Comparison of ENCODE assay signal across 27 cellular contexts in the genomic region with DNA sequence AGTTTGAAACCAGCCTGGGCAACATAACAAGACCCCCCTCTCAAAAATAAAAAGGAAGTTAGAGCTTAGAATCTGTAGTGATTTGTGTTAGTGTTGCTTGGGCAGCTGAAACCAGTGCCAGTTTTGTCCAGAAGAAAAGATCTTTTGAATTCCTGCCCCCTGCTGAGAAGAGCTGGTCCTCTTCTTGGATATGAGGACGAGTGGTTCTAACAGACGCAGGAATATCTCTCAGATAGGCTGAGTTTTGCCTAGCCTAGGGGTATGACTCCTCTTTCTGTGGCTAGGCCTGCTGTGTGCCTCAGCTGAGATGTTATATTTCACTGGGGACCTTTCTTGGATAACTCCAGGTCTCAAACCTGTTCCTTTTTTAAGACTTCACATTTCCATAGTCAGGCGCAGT.
DNase-seq lines count a peak whose midpoint lies in the region; ATAC-seq, FAIRE-seq and TF ChIP-seq lines count a peak whose summit lies in the region.
"Had no signal": no experiment of that assay in that cellular context is flagged by ENCODE, and none has a peak within 500 bp of the region (broad histone marks: within the 10 kb centered on the region; RNA-seq: fewer than 3 reads in every experiment).

No MANE protein-coding gene starts in this region.

- intact Hi-C loops in HepG2 (cut with micrococcal nuclease; ENCODE audit: unreplicated experiment), result loop anchor here (2.0 kb wide), 1 partner anchor 104 kb away; a partner anchor contains a TSS
- intact Hi-C loops in right lobe of liver (cut with DNase I), result no loop called here

- FAIRE-seq in HepG2 (lab: Jason Lieb, UNC), result no peak
- FAIRE-seq: D721Med had no signal

- H3K9me3 ChIP-seq in HepG2 (ENCODE audit: low read length) (no peaks in the 10 kb centered on the region), right lobe of liver (no peaks in the 10 kb centered on the region)
- H3K9me3 ChIP-seq: gastroesophageal sphincter, ovary, Peyer's patch, SJCRH30, upper lobe of right lung had no signal

- CTCF ChIA-PET in HepG2 (lab: Yijun Ruan, JAX; ENCODE audit: low intra/inter-chr PET ratio, low total read pairs), result interaction anchor here (1.2 kb wide), 1 partner anchor 25 kb away, joined by 3 read pairs; no protein-coding TSS in a partner anchor

- no peak for TF ChIP-seq RAD21 in HepG2 (CRISPR knock-in tag; IDR thresholded peaks at IDR 0.05)

- H3K4me2 ChIP-seq in HepG2 (ENCODE audit: low read depth, low read length), result no peak overlapping the region

- TF ChIP-seq POLR2A in HepG2 (IDR thresholded peaks at IDR 0.05; ENCODE audit: insufficient read depth in 1 of 2, low read depth in 2 of 2, low read length in 2 of 2) (no peak), right lobe of liver (IDR thresholded peaks at IDR 0.05) (no peak)

- ATAC-seq in HepG2 (no peak), right lobe of liver (no peak)
- ATAC-seq: gastroesophageal sphincter, left lobe of liver, sciatic nerve, T-cell, upper lobe of right lung had no signal

- no peak for TF ChIP-seq EP300 in HepG2 (IDR thresholded peaks at IDR 0.05; ENCODE audit: low read depth in 2 of 2, low read length in 2 of 2)
- TF ChIP-seq EP300 in HepG2 (CRISPR knock-in tag; IDR thresholded peaks at IDR 0.05; ENCODE audit: borderline replicate concordance), result no peak

- 95% methylated on average over 3 of the region's 3 CpGs for WGBS in HepG2 (ENCODE audit: low lambda C conversion rate)
- 100% methylated on average over 1 of the region's 3 CpGs for WGBS in right lobe of liver (ENCODE audit: insufficient coverage, low coverage, low lambda C conversion rate, missing lambda C conversion rate)

- POLR2A ChIA-PET in HepG2 (lab: Yijun Ruan, JAX), result interaction anchor here (1.2 to 2.5 kb wide), 4 partner anchors 14 to 109 kb away, joined by 4 to 15 read pairs (median 6); a partner anchor contains a TSS

- H3K27me3 ChIP-seq in HepG2 (ENCODE audit: control insufficient read depth in 1 of 2, insufficient read depth in 2 of 2, low read length in 2 of 2) (no peaks in the 10 kb centered on the region), right lobe of liver (no peaks in the 10 kb centered on the region)
- H3K27me3 ChIP-seq: gastroesophageal sphincter, ovary, Peyer's patch, SJCRH30, upper lobe of right lung had no signal

- H2AFZ ChIP-seq in HepG2 (ENCODE audit: low read length), result no peak overlapping the region

- DNase-seq in HepG2 (ENCODE audit: low spot score), result no peak
- no peak for DNase-seq in right lobe of liver
- peak; percentile 19 for DNase-seq in NCI-H226
- peak; percentile 31 for DNase-seq in kidney tubule cell (ENCODE audit: low spot score)
- DNase-seq in SW 1271 (lab: John Stamatoyannopoulos, UW), result no peak
- DNase-seq in hippocampal formation (lab: John Stamatoyannopoulos, UW), result no peak
- DNase-seq in NCI-H510A treated with DMSO at 0.1 percent for 48 hours (lab: John Stamatoyannopoulos, UW), result no peak
- DNase-seq: activated CD4-positive, CD25-positive, alpha-beta regulatory T cell treated with anti-CD3 and anti-CD28 coated beads, Interleukin-2, amount 50 U/mL, for 72 hours; activated naive CD4-positive, alpha-beta T cell treated with anti-CD3 and anti-CD28 coated beads, Interleukin-2, amount 50 U/mL, for 16 hours; central memory CD4-positive, alpha-beta T cell; hypothalamus; NCI-H1417; NCI-H2029 treated with DMSO at 0.1 percent for 48 hours; NCI-H345; NCI-H748 treated with DMSO at 0.1 percent for 48 hours; ovary; Peyer's patch; SJCRH30; stimulated activated CD4-positive, alpha-beta T cell treated with anti-CD3 and anti-CD28 coated beads, Interleukin-12 subunit alpha, Interleukin-12 subunit beta, amount 100 ng/mL, for 4 hours; stimulated activated CD4-positive, alpha-beta T cell treated with anti-CD3 and anti-CD28 coated beads, Interleukin-4, amount 100 ng/mL, for 1 hour; substantia nigra; T-cell; upper lobe of right lung had no signal

- H3K4me1 ChIP-seq in HepG2 (ENCODE audit: insufficient read depth, low read length) (peaks cover 62% of the 10 kb centered on the region), right lobe of liver (peaks cover 0 to 46% (median 7%) of the 10 kb centered on the region in 4 donors)
- H3K4me1 ChIP-seq: Peyer's patch, SJCRH30 had no signal

- peaks cover 9% of the 10 kb centered on the region for H3K79me2 ChIP-seq in HepG2 (ENCODE audit: insufficient read depth, low read length)

- H4K20me1 ChIP-seq in HepG2 (ENCODE audit: insufficient read depth, low read length), result no peaks in the 10 kb centered on the region

- no peak overlapping the region for H3K9ac ChIP-seq in HepG2 (ENCODE audit: insufficient read depth, low read depth, low read length)

- no TSS peak for BruUV-seq in HepG2 (replicated peaks; lab: Mats Ljungman, UMichigan)

- in situ Hi-C loops in HepG2 (cut with HindIII; ENCODE audit: extremely low pct_ligation_motif_present, low pct_unique_long_range_greater_than_20kb), result loop anchor here (10.0 kb wide), 1 partner anchor 106 kb away; no protein-coding TSS in a partner anchor

- peak overlapping the region; percentile 46 for H3K27ac ChIP-seq in HepG2 (ENCODE audit: extremely low read length, insufficient read depth, low read length)
- no peak overlapping the region for H3K27ac ChIP-seq in right lobe of liver
- H3K27ac ChIP-seq: gastroesophageal sphincter, ovary, Peyer's patch, SJCRH30, upper lobe of right lung had no signal

- TF ChIP-seq CTCF in HepG2 (CRISPR knock-in tag; IDR thresholded peaks at IDR 0.05) (no peak), right lobe of liver (IDR thresholded peaks at IDR 0.05) (no peak)

- H3K36me3 ChIP-seq in HepG2 (replicated peaks in 1 of 2; ENCODE audit: control insufficient read depth in 1 of 2, insufficient read depth in 2 of 2, low read length in 2 of 2), result no peaks in the 10 kb centered on the region
- no peaks in the 10 kb centered on the region for H3K36me3 ChIP-seq in right lobe of liver
- H3K36me3 ChIP-seq: gastroesophageal sphincter, ovary, Peyer's patch, SJCRH30, upper lobe of right lung had no signal

- H3K4me3 ChIP-seq in HepG2 (replicated peaks in 1 of 3; ENCODE audit: insufficient read depth in 1 of 3, low read depth in 2 of 3, low read length in 3 of 3), result no peak overlapping the region
- no peak overlapping the region for H3K4me3 ChIP-seq in right lobe of liver
- H3K4me3 ChIP-seq: gastroesophageal sphincter, ovary, Peyer's patch, SJCRH30, upper lobe of right lung had no signal

TF ChIP-seq in HepG2, 621 proteins besides CTCF, POLR2A, EP300 and RAD21:
- TF ChIP-seq ZNF605 (CRISPR knock-in tag; IDR thresholded peaks at IDR 0.05) (no peak), ZFYVE20 (CRISPR knock-in tag; IDR thresholded peaks at IDR 0.05; ENCODE audit: borderline replicate concordance, low read depth) (no peak)

Comparison
In these comparisons a context has a peak if more than half of its experiments do, and no peak if none do; other contexts are left out.
1. DNase-seq: peak in NCI-H226 (single experiment) and kidney tubule cell (single experiment); none in HepG2 (single experiment), right lobe of liver (0 of 3), SW 1271 (0 of 2), hippocampal formation (0 of 2) and NCI-H510A treated with DMSO at 0.1 percent for 48 hours (single experiment).